In genomic region chr6:146210406-146211068, GRCh38 we compare ENCODE assay signal across 27 cellular contexts.
"Had no signal": no experiment of that assay in that cellular context is flagged by ENCODE, and none has a peak within 500 bp of the region (broad histone marks: within the 10 kb centered on the region; RNA-seq: fewer than 3 reads in every experiment).

No MANE protein-coding gene starts in this region.

- H3K79me2 ChIP-seq: hepatocyte had no signal

- H3K4me3 ChIP-seq: hepatocyte, lower lobe of right lung, ovary, skin epidermis, tibial nerve, uterus had no signal

- ATAC-seq: left cardiac atrium; left lobe of liver; lower lobe of right lung; naive thymus-derived CD8-positive, alpha-beta T cell; right cardiac atrium; sciatic nerve; stimulated activated memory B cell treated with anti-CD40 and anti-IgM and Interleukin-4, amounts not matched to agents 10 μg/mL and 1 μg/mL and 100 μg/mL, for 72 hours; stimulated activated naive CD8-positive, alpha-beta T cell treated with anti-CD3 and anti-CD28 coated beads, Interleukin-15, amount 100 ng/mL, for 72 hours had no signal

- DNase-seq: kidney glomerular epithelial cell; left cardiac atrium; lower lobe of right lung; mammary epithelial cell; mesenchymal stem cell; naive thymus-derived CD8-positive, alpha-beta T cell; ovary; retina; right cardiac atrium; stimulated activated CD4-positive, alpha-beta T cell treated with anti-CD3 and anti-CD28 coated beads, Interleukin-2, amount 100 ng/mL, for 48 hours; stimulated activated CD4-positive, alpha-beta T cell treated with anti-CD3 and anti-CD28 coated beads, Interleukin-4, amount 100 ng/mL, for 4 hours; stimulated activated CD8-positive, alpha-beta memory T cell treated with anti-CD3 and anti-CD28 coated beads, Interleukin-4, amount 100 ng/mL, for 48 hours; stimulated activated naive CD4-positive, alpha-beta T cell treated with Interleukin-2 at 50 U/mL for 16 hours; stimulated activated naive CD8-positive, alpha-beta T cell treated with anti-CD3 and anti-CD28 coated beads, Interleukin-15, amount 100 ng/mL, for 72 hours; substantia nigra; uterus had no signal

- H3K4me1 Mint-ChIP-seq: naive thymus-derived CD8-positive, alpha-beta T cell; nephron; neural crest cell; stimulated activated memory B cell treated with anti-CD40 and anti-IgM and Interleukin-4, amounts not matched to agents 10 μg/mL and 1 μg/mL and 100 μg/mL, for 72 hours; stimulated activated naive CD8-positive, alpha-beta T cell treated with anti-CD3 and anti-CD28 coated beads, Interleukin-15, amount 100 ng/mL, for 72 hours had no signal

- H3K9me3 Mint-ChIP-seq: nephron; stimulated activated memory B cell treated with anti-CD40 and anti-IgM and Interleukin-4, amounts not matched to agents 10 μg/mL and 1 μg/mL and 100 μg/mL, for 72 hours; type B pancreatic cell had no signal

- H3K27me3 ChIP-seq: hepatocyte, ovary, tibial nerve had no signal

- H3K4me3 Mint-ChIP-seq: naive thymus-derived CD8-positive, alpha-beta T cell; nephron; neural crest cell; stimulated activated memory B cell treated with anti-CD40 and anti-IgM and Interleukin-4, amounts not matched to agents 10 μg/mL and 1 μg/mL and 100 μg/mL, for 72 hours; stimulated activated naive CD8-positive, alpha-beta T cell treated with anti-CD3 and anti-CD28 coated beads, Interleukin-15, amount 100 ng/mL, for 72 hours; type B pancreatic cell had no signal

- H2AFZ ChIP-seq: hepatocyte had no signal

- H3K36me3 Mint-ChIP-seq: naive thymus-derived CD8-positive, alpha-beta T cell; stimulated activated memory B cell treated with anti-CD40 and anti-IgM and Interleukin-4, amounts not matched to agents 10 μg/mL and 1 μg/mL and 100 μg/mL, for 72 hours; type B pancreatic cell had no signal

- H3K4me2 ChIP-seq: hepatocyte had no signal

- FAIRE-seq: keratinocyte had no signal

- H3K9me3 ChIP-seq: lower lobe of right lung, ovary, tibial nerve, uterus had no signal

- H3K36me3 ChIP-seq: lower lobe of right lung, ovary, tibial nerve, uterus had no signal

- H3K27ac ChIP-seq: hepatocyte, lower lobe of right lung, ovary, skin epidermis, tibial nerve, uterus had no signal

- H3K4me1 ChIP-seq: lower lobe of right lung, tibial nerve, uterus had no signal

- H3K27ac Mint-ChIP-seq: naive thymus-derived CD8-positive, alpha-beta T cell; nephron; progenitor cell of endocrine pancreas; stimulated activated memory B cell treated with anti-CD40 and anti-IgM and Interleukin-4, amounts not matched to agents 10 μg/mL and 1 μg/mL and 100 μg/mL, for 72 hours; stimulated activated naive CD8-positive, alpha-beta T cell treated with anti-CD3 and anti-CD28 coated beads, Interleukin-15, amount 100 ng/mL, for 72 hours; type B pancreatic cell had no signal

- H3K27me3 Mint-ChIP-seq: progenitor cell of endocrine pancreas; stimulated activated memory B cell treated with anti-CD40 and anti-IgM and Interleukin-4, amounts not matched to agents 10 μg/mL and 1 μg/mL and 100 μg/mL, for 72 hours; stimulated activated naive CD8-positive, alpha-beta T cell treated with anti-CD3 and anti-CD28 coated beads, Interleukin-15, amount 100 ng/mL, for 72 hours had no signal
